Comparison of ENCODE assay signal across 26 cellular contexts in the genomic region with DNA sequence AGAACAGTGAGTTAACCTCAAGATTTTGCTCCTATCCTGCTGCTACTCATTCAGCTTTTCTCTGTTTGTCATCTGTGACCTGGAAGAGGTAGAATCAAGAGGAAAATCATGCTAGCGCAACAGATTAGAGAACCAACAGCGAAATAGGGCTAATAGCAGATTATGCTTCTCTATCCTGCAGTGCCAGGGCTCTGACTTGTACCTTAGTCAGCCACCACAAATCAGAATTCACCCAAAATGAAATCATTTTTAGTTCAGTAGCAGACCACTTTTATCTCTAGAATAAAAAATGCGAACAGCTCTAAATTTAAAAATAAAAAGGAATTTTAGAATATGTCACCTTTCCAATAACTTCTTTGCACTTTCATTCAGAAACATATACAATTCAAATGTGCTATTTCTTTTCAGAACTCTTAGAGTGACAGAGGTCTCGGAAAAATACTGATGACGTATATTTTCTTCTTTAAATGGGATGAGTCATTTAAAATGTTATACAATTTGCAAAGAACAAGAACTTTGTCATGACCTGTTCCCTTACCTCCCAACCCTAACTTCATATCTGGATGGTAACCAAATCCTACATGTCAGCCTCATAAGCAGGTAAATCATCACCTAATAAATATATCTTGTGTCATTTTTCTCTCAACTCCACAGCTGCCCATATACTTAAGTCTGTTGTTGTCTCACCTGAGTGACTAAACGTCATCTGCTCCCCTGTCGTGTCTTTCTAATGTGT.
"Had no signal": no experiment of that assay in that cellular context is flagged by ENCODE, and none has a peak within 500 bp of the region (broad histone marks: within the 10 kb centered on the region; RNA-seq: fewer than 3 reads in every experiment).

No MANE protein-coding gene starts in this region.

- FAIRE-seq: frontal cortex, islet of Langerhans had no signal

- H3K27me3 ChIP-seq: adrenal gland, body of pancreas, esophagus muscularis mucosa, right atrium auricular region, tibial nerve had no signal

- H3K4me3 ChIP-seq: adrenal gland, body of pancreas, coronary artery, dorsolateral prefrontal cortex, esophagus muscularis mucosa, left ventricle myocardium inferior, lung, mucosa of descending colon, right atrium auricular region, tibial nerve had no signal

- H3K27ac ChIP-seq: adrenal gland, body of pancreas, coronary artery, dorsolateral prefrontal cortex, esophagus muscularis mucosa, left ventricle myocardium inferior, right atrium auricular region, tibial nerve, VCaP had no signal

- H3K36me3 ChIP-seq: adrenal gland, esophagus muscularis mucosa, left ventricle myocardium inferior, right atrium auricular region, tibial nerve had no signal

- H3K9me3 Mint-ChIP-seq: activated naive CD4-positive, alpha-beta T cell treated with anti-CD3 and anti-CD28 coated beads for 36 hours; activated naive CD8-positive, alpha-beta T cell treated with anti-CD3 and anti-CD28 coated beads for 36 hours; activated T-helper 1 cell treated with anti-CD3 and anti-CD28 coated beads, Interleukin-12 subunit alpha, Interleukin-12 subunit beta, Interleukin-2, Interleukin-4 antibody, amounts not matched to agents 30 ng/mL and 10 ng/mL and 1 ng/mL, durations not matched to agents 14 hours and 24 hours and 36 hours had no signal

- H3K27ac Mint-ChIP-seq: activated naive CD4-positive, alpha-beta T cell treated with anti-CD3 and anti-CD28 coated beads for 36 hours; activated naive CD8-positive, alpha-beta T cell treated with anti-CD3 and anti-CD28 coated beads for 36 hours; activated T-helper 1 cell treated with anti-CD3 and anti-CD28 coated beads, Interleukin-12 subunit alpha, Interleukin-12 subunit beta, Interleukin-2, Interleukin-4 antibody, amounts not matched to agents 30 ng/mL and 10 ng/mL and 1 ng/mL, durations not matched to agents 14 hours and 24 hours and 36 hours; natural killer cell treated with Interleukin-12 subunit alpha and Interleukin-12 subunit beta and Interleukin-15 and Interleukin-18, amount 100 ng/mL, for 72 hours; T-helper 2 cell treated with Interferon-gamma antibody and Interleukin-4, amounts not matched to agents 5 μg/mL and 100 μg/mL, for 36 hours had no signal

- H3K4me1 Mint-ChIP-seq: activated naive CD8-positive, alpha-beta T cell treated with anti-CD3 and anti-CD28 coated beads for 36 hours had no signal

- H3K27me3 Mint-ChIP-seq: activated naive CD8-positive, alpha-beta T cell treated with anti-CD3 and anti-CD28 coated beads for 36 hours; natural killer cell treated with Interleukin-12 subunit alpha and Interleukin-12 subunit beta and Interleukin-15 and Interleukin-18, amount 100 ng/mL, for 72 hours had no signal

- H3K4me1 ChIP-seq: adrenal gland, body of pancreas, esophagus muscularis mucosa, left ventricle myocardium inferior, right atrium auricular region, tibial nerve had no signal

- H3K9me3 ChIP-seq: adrenal gland, body of pancreas, esophagus muscularis mucosa, left ventricle myocardium inferior, mucosa of descending colon, right atrium auricular region, tibial nerve had no signal

- H3K4me3 Mint-ChIP-seq: activated naive CD4-positive, alpha-beta T cell treated with anti-CD3 and anti-CD28 coated beads for 36 hours; activated naive CD8-positive, alpha-beta T cell treated with anti-CD3 and anti-CD28 coated beads for 36 hours; activated T-helper 1 cell treated with anti-CD3 and anti-CD28 coated beads, Interleukin-12 subunit alpha, Interleukin-12 subunit beta, Interleukin-2, Interleukin-4 antibody, amounts not matched to agents 30 ng/mL and 10 ng/mL and 1 ng/mL, durations not matched to agents 14 hours and 24 hours and 36 hours; natural killer cell treated with Interleukin-12 subunit alpha and Interleukin-12 subunit beta and Interleukin-15 and Interleukin-18, amount 100 ng/mL, for 72 hours; T-helper 2 cell treated with Interferon-gamma antibody and Interleukin-4, amounts not matched to agents 5 μg/mL and 100 μg/mL, for 36 hours had no signal

- H3K36me3 Mint-ChIP-seq: activated naive CD8-positive, alpha-beta T cell treated with anti-CD3 and anti-CD28 coated beads for 36 hours; natural killer cell treated with Interleukin-12 subunit alpha and Interleukin-12 subunit beta and Interleukin-15 and Interleukin-18, amount 100 ng/mL, for 72 hours had no signal

- DNase-seq: activated CD4-positive, alpha-beta T cell treated with anti-CD3 and anti-CD28 coated beads for 48 hours; activated CD4-positive, alpha-beta T cell treated with anti-CD3 and anti-CD28 coated beads, Interleukin-2, amount 50 U/mL, for 48 hours; activated CD8-positive, alpha-beta memory T cell treated with anti-CD3 and anti-CD28 coated beads for 24 hours; activated effector memory CD4-positive, alpha-beta T cell treated with anti-CD3 and anti-CD28 coated beads, Interleukin-2, amount 50 U/mL, for 16 hours; activated naive CD4-positive, alpha-beta T cell treated with anti-CD3 and anti-CD28 coated beads for 36 hours; activated naive CD8-positive, alpha-beta T cell treated with anti-CD3 and anti-CD28 coated beads for 36 hours; activated T-cell treated with anti-CD3 and anti-CD28 coated beads, Interleukin-2, amount 50 U/mL, for 1 hour; adrenal gland; aorta; body of pancreas; dorsolateral prefrontal cortex; effector memory CD4-positive, alpha-beta T cell; left ventricle myocardium inferior; mucosa of descending colon; stimulated activated naive CD4-positive, alpha-beta T cell had no signal
